ENCODE assay signal across 10 cellular contexts in the genomic region with DNA sequence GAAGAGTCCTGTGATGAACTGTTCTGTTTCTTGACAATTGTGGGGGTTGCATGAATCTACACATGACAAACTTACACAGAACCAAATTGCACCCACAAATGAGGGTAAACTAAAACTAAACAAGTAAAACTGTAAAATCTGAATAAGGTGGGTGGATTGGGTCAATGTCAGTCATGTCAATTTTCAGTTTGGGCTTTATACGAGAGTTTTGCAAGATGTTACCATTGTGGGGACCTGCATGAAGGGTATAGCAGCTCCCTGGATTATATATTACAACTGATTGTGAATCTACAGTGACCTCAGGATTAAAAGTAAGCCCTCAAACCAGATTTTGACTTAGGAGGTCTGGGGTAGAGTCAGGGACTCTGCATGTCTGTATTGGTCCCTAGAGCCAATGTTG.
ATAC-seq and TF ChIP-seq lines count a peak whose summit lies in the region.
"Had no signal": no experiment of that assay in that cellular context is flagged by ENCODE, and none has a peak within 500 bp of the region (broad histone marks: within the 10 kb centered on the region; RNA-seq: fewer than 3 reads in every experiment).

No MANE protein-coding gene starts in this region.

- H3K4me3 ChIP-seq in HEK293 (ENCODE audit: low read depth, low read length) = no peak overlapping the region
- H3K4me3 ChIP-seq: A549; BLaER1; BLaER1 treated with 17β-estradiol and CSF1 and Interleukin-3, amounts not matched to agents 10 nM and 100 nM had no signal

- no peaks in the 10 kb centered on the region for H3K36me3 ChIP-seq in HEK293 (ENCODE audit: control insufficient read depth in 2 of 2, insufficient read depth in 1 of 2, low read length in 2 of 2)
- H3K36me3 ChIP-seq: BE2C; BLaER1; BLaER1 treated with 17β-estradiol and CSF1 and Interleukin-3, amounts not matched to agents 10 nM and 100 nM had no signal

- no peaks in the 10 kb centered on the region for H3K4me1 ChIP-seq in HEK293 (ENCODE audit: control insufficient read depth, insufficient read depth, low read length)
- H3K4me1 ChIP-seq: A549, BE2C, Caco-2 had no signal

- no peak for ATAC-seq in GM21723 (IDR thresholded peaks at IDR 0.05; ENCODE audit: unreplicated experiment)
- ATAC-seq: A549; CD8-positive, alpha-beta T cell had no signal

- H3K27ac ChIP-seq in HEK293 (ENCODE audit: extremely low read depth, low read depth, low read length) = no peak overlapping the region
- H3K27ac ChIP-seq: 22Rv1; A549; BLaER1; BLaER1 treated with 17β-estradiol and CSF1 and Interleukin-3, amounts not matched to agents 10 nM and 100 nM; C4-2B had no signal

- CTCF ChIA-PET in HEK293 (lab: Yijun Ruan, JAX) = no interaction called here

- no peaks in the 10 kb centered on the region for H3K9me3 ChIP-seq in HEK293 (ENCODE audit: control insufficient read depth, insufficient read depth, low read depth, low read length)
- H3K9me3 ChIP-seq: A549; BE2C; BLaER1; BLaER1 treated with 17β-estradiol and CSF1 and Interleukin-3, amounts not matched to agents 10 nM and 100 nM; Caco-2 had no signal

- POLR2A ChIA-PET in HEK293 (lab: Yijun Ruan, JAX) = no interaction called here

- no peak for TF ChIP-seq CTCF in HEK293 (tag by site-specific recombination; IDR thresholded peaks at IDR 0.05)

TF ChIP-seq in HEK293, 187 proteins besides CTCF, POLR2A, EP300 and RAD21:
- TF ChIP-seq, protein P1, sequence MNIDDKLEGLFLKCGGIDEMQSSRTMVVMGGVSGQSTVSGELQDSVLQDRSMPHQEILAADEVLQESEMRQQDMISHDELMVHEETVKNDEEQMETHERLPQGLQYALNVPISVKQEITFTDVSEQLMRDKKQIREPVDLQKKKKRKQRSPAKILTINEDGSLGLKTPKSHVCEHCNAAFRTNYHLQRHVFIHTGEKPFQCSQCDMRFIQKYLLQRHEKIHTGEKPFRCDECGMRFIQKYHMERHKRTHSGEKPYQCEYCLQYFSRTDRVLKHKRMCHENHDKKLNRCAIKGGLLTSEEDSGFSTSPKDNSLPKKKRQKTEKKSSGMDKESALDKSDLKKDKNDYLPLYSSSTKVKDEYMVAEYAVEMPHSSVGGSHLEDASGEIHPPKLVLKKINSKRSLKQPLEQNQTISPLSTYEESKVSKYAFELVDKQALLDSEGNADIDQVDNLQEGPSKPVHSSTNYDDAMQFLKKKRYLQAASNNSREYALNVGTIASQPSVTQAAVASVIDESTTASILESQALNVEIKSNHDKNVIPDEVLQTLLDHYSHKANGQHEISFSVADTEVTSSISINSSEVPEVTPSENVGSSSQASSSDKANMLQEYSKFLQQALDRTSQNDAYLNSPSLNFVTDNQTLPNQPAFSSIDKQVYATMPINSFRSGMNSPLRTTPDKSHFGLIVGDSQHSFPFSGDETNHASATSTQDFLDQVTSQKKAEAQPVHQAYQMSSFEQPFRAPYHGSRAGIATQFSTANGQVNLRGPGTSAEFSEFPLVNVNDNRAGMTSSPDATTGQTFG (tag by site-specific recombination; IDR thresholded peaks at IDR 0.05; ENCODE audit: borderline replicate concordance) = no peak
- TF ChIP-seq ZNF529 (tag by site-specific recombination; IDR thresholded peaks at IDR 0.05; ENCODE audit: insufficient replicate concordance) = peak; percentile 95
- TF ChIP-seq, protein P2, sequence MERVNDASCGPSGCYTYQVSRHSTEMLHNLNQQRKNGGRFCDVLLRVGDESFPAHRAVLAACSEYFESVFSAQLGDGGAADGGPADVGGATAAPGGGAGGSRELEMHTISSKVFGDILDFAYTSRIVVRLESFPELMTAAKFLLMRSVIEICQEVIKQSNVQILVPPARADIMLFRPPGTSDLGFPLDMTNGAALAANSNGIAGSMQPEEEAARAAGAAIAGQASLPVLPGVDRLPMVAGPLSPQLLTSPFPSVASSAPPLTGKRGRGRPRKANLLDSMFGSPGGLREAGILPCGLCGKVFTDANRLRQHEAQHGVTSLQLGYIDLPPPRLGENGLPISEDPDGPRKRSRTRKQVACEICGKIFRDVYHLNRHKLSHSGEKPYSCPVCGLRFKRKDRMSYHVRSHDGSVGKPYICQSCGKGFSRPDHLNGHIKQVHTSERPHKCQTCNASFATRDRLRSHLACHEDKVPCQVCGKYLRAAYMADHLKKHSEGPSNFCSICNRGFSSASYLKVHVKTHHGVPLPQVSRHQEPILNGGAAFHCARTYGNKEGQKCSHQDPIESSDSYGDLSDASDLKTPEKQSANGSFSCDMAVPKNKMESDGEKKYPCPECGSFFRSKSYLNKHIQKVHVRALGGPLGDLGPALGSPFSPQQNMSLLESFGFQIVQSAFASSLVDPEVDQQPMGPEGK (tag by site-specific recombination; IDR thresholded peaks at IDR 0.05) = no peak
